Comparison of ENCODE assay signal across 9 cellular contexts in genomic region chr19:2613507-2614295, GRCh38.
DNase-seq lines count a peak whose midpoint lies in the region; ATAC-seq, FAIRE-seq and TF ChIP-seq lines count a peak whose summit lies in the region.
"Had no signal": no experiment of that assay in that cellular context is flagged by ENCODE, and none has a peak within 500 bp of the region (broad histone marks: within the 10 kb centered on the region; RNA-seq: fewer than 3 reads in every experiment).

No MANE protein-coding gene starts in this region.

- intact Hi-C loops in GM12878 (cut with micrococcal nuclease; ENCODE audit: unreplicated experiment) = loop anchor here (1.0 to 10.0 kb wide), 2 partner anchors 24 to 219 kb away; no protein-coding TSS in a partner anchor

- peak overlapping the region; percentile 69 for H3K4me2 ChIP-seq in GM12878 (ENCODE audit: control insufficient read depth, insufficient read depth)

- 6% methylated on average over 28 of the region's 28 CpGs for WGBS in GM12878 (ENCODE audit: insufficient coverage, insufficient replicate concordance, low lambda C conversion rate, missing lambda C conversion rate)

- H3K9me3 ChIP-seq in T-helper 17 cell (ENCODE audit: control insufficient read depth, low read length, poor library complexity, severe bottlenecking) (no peaks in the 10 kb centered on the region), GM12878 (replicated peaks; ENCODE audit: control insufficient read depth, insufficient read depth, low read length) (no peaks in the 10 kb centered on the region; the same call in 2 of the 3 replicates)

- peaks cover 18% of the 10 kb centered on the region for H3K79me2 ChIP-seq in GM12878 (ENCODE audit: control insufficient read depth, insufficient read depth, low read length)

- BruUV-seq in GM12878 (replicated peaks; lab: Mats Ljungman, UMichigan) = no TSS peak

- TF ChIP-seq EP300 in GM12878 (IDR thresholded peaks at IDR 0.05; ENCODE audit: borderline replicate concordance in 1 of 2, control insufficient read depth in 1 of 2, low read depth in 2 of 2, low read length in 2 of 2) = no peak

- CTCF ChIA-PET in GM12878 (lab: Yijun Ruan, JAX) = interaction anchor here (0.6 to 21.7 kb wide), 27 partner anchors 8 to 374 kb away, joined by 3 to 318 read pairs (median 4); partner anchors contain the start of gene GADD45B

- H4K20me1 ChIP-seq in GM12878 (ENCODE audit: control insufficient read depth, insufficient read depth) = no peaks in the 10 kb centered on the region

- no peaks in the 10 kb centered on the region for H3K27me3 Mint-ChIP-seq in T-helper 17 cell

- DNase-seq in NOMO-1 (lab: John Stamatoyannopoulos, UW; ENCODE audit: unreplicated experiment in 2 of 2) = peak; percentile 23 to 38
- no peak for DNase-seq in NOMO-1 treated with dmso at 0.1 percent for 144 hours (lab: John Stamatoyannopoulos, UW; ENCODE audit: unreplicated experiment)
- DNase-seq in T-helper 17 cell = peak; percentile 39 to 52 (median 40)
- DNase-seq in GM12878 (ENCODE audit: low read depth, low spot score) = no peak
- DNase-seq in kidney tubule cell (ENCODE audit: low spot score) = peak; percentile 57
- peak; percentile 30 to 71 (median 40) for DNase-seq in stimulated activated naive CD4-positive, alpha-beta T cell (lab: John Stamatoyannopoulos, UW)
- DNase-seq in GOT3 (lab: John Stamatoyannopoulos, UW) = no peak

- TF ChIP-seq CTCF in GM12878 (IDR thresholded peaks at IDR 0.05 in 2 of 3, conservative IDR thresholded peaks at IDR 0.05 in 1 of 3; ENCODE audit: control insufficient read depth in 2 of 3, extremely low read depth in 1 of 3, insufficient read depth in 1 of 3, low read depth in 3 of 3, low read length in 3 of 3) = peak; percentile 92 to 96 (median 94); a peak in 5 of 6 replicates

- no peaks in the 10 kb centered on the region for H3K36me3 ChIP-seq in GM12878 (ENCODE audit: control insufficient read depth in 2 of 2, insufficient read depth in 2 of 2, low read length in 1 of 2)

- RAD21 ChIA-PET in GM12878 (lab: Charles Lee; ENCODE audit: unreplicated experiment) = interaction anchor here (0.9 to 5.9 kb wide), 10 partner anchors 9 to 374 kb away, joined by 3 to 74 read pairs (median 5); partner anchors contain the start of gene GADD45B

- H3K27ac ChIP-seq in GM12878 (ENCODE audit: control insufficient read depth, insufficient read depth) = no peak overlapping the region
- H3K27ac ChIP-seq: epithelial cell of prostate had no signal

- peaks cover 25% of the 10 kb centered on the region for H3K4me1 Mint-ChIP-seq in T-helper 17 cell

- H2AFZ ChIP-seq in GM12878 (ENCODE audit: control insufficient read depth, low read depth, low read length) = no peak overlapping the region; the same call in 1 of the 2 replicates

- in situ Hi-C loops in GM12878 (cut with MboI) = loop anchor here (5.0 to 10.0 kb wide), 4 partner anchors 141 to 459 kb away; partner anchors contain the start of gene AP3D1

- H3K36me3 Mint-ChIP-seq in T-helper 17 cell (ENCODE audit: low read depth) = no peaks in the 10 kb centered on the region

- ATAC-seq in T-helper 17 cell = peak; percentile 61
- ATAC-seq in GM12878 = peak; percentile 28
- no peak for ATAC-seq in GM18909 (IDR thresholded peaks at IDR 0.05; ENCODE audit: poor library complexity, unreplicated experiment)

- no peak overlapping the region for H3K4me3 Mint-ChIP-seq in T-helper 17 cell

- POLR2A ChIA-PET in GM12878 (lab: Charles Lee) = interaction anchor here (0.5 to 8.9 kb wide), 6 partner anchors 9 to 159 kb away, joined by 3 to 166 read pairs (median 3); partner anchors contain the start of gene GADD45B

- FAIRE-seq in GM12878 (lab: Jason Lieb, UNC) = peak; percentile 73

- SMC1A ChIA-PET in GM12878 (lab: Charles Lee; ENCODE audit: uncharacterized antibody, unreplicated experiment) = interaction anchor here (0.6 to 10.3 kb wide), 12 partner anchors 9 to 297 kb away, joined by 3 to 143 read pairs (median 3); partner anchors contain the start of gene GADD45B

- H3K9ac ChIP-seq in GM12878 (ENCODE audit: control insufficient read depth, insufficient read depth, low read length) = no peak overlapping the region

- H3K27ac Mint-ChIP-seq in T-helper 17 cell = no peak overlapping the region

- H3K27me3 ChIP-seq in GM12878 (replicated peaks in 1 of 2; ENCODE audit: control insufficient read depth in 2 of 2, insufficient read depth in 2 of 2, low read length in 1 of 2) = no peaks in the 10 kb centered on the region

- H3K4me1 ChIP-seq in GM12878 (ENCODE audit: control insufficient read depth, insufficient read depth, low read length) = peaks cover 61% of the 10 kb centered on the region

- H3K4me3 ChIP-seq in GM12878 = no peak overlapping the region

- no peak for TF ChIP-seq POLR2A in GM12878 (IDR thresholded peaks at IDR 0.05; ENCODE audit: low read depth, low read length)

- peak; percentile 84 for TF ChIP-seq RAD21 in GM12878 (IDR thresholded peaks at IDR 0.05; ENCODE audit: insufficient read depth, low read depth, low read length)

TF ChIP-seq in GM12878, 131 proteins besides CTCF, POLR2A, EP300 and RAD21 (continues in another document):
- TF ChIP-seq ZBED1 (IDR thresholded peaks at IDR 0.05; ENCODE audit: borderline replicate concordance) = no peak
- no peak for TF ChIP-seq EED (IDR thresholded peaks at IDR 0.05; ENCODE audit: low read depth)
- TF ChIP-seq KLF5 (IDR thresholded peaks at IDR 0.05; ENCODE audit: partially characterized antibody) = no peak
- no peak for TF ChIP-seq PRDM15 (CRISPR knock-in tag; IDR thresholded peaks at IDR 0.05)
- no peak for TF ChIP-seq BCL11A (IDR thresholded peaks at IDR 0.05; ENCODE audit: low read depth, low read length)
- no peak for TF ChIP-seq NFYA (IDR thresholded peaks at IDR 0.05; ENCODE audit: borderline replicate concordance, low read depth, low read length)
- TF ChIP-seq IKZF2 (IDR thresholded peaks at IDR 0.05) = no peak
- TF ChIP-seq IRF3 (IDR thresholded peaks at IDR 0.05) = no peak
- no peak for TF ChIP-seq MTA3 (IDR thresholded peaks at IDR 0.05; ENCODE audit: borderline replicate concordance, low read length)
- TF ChIP-seq RFX5 (IDR thresholded peaks at IDR 0.05; ENCODE audit: low read depth, low read length) = no peak
- no peak for TF ChIP-seq ZSCAN29 (IDR thresholded peaks at IDR 0.05)
- 0 out of 2 replicates have a peak, but pooled peaks have one; percentile 44 for TF ChIP-seq STAT1 (conservative IDR thresholded peaks at IDR 0.05)
- no peak for TF ChIP-seq TBL1XR1 (IDR thresholded peaks at IDR 0.05; ENCODE audit: low read depth, low read length)
- TF ChIP-seq PML (IDR thresholded peaks at IDR 0.05; ENCODE audit: low read length) = no peak
- no peak for TF ChIP-seq FOXK2 (IDR thresholded peaks at IDR 0.05)
- no peak for TF ChIP-seq FOS (IDR thresholded peaks at IDR 0.05; ENCODE audit: borderline replicate concordance, extremely low read depth, insufficient read length)

Comparison
In these comparisons a context has a peak if more than half of its experiments do, and no peak if none do; other contexts are left out.
1. DNase-seq: peak in NOMO-1 (2 of 2), T-helper 17 cell (3 of 3), kidney tubule cell (single experiment) and stimulated activated naive CD4-positive, alpha-beta T cell (6 of 6); none in NOMO-1 treated with dmso at 0.1 percent for 144 hours (single experiment), GM12878 (single experiment) and GOT3 (single experiment).